In genomic region chr9:121222524-121223171, GRCh38 we compare ENCODE assay signal across 8 cellular contexts. TPM values are rescaled to one million over a fixed set of nuclear protein-coding genes. Genes with fewer than 3 reads are reported as not detected.
A peak's percentile ranks its signal among the peaks of the same experiment; 100 is the strongest.
DNase-seq lines count a peak whose midpoint lies in the region; ATAC-seq and TF ChIP-seq lines count a peak whose summit lies in the region.

No MANE protein-coding gene starts in this region.

- H3K4me3 ChIP-seq in GM12865 (ENCODE audit: low read depth, low read length), result no peak overlapping the region

- DNase-seq in GM12865 (ENCODE audit: low read depth) (no peak), NCI-H1105 treated with DMSO at 0.1 percent for 48 hours (lab: John Stamatoyannopoulos, UW) (peak; percentile 20), amniotic epithelial cell (ENCODE audit: low read depth) (peak; percentile 49), kidney glomerular epithelial cell (lab: John Stamatoyannopoulos, UW) (peak; percentile 44)
- DNase-seq in activated CD8-positive, alpha-beta memory T cell treated with anti-CD3 and anti-CD28 coated beads, Interleukin-2, amount 50 U/mL, for 48 hours, result no peak

- ATAC-seq in GM21367 (IDR thresholded peaks at IDR 0.05; ENCODE audit: unreplicated experiment) (no peak), GM18909 (IDR thresholded peaks at IDR 0.05; ENCODE audit: poor library complexity, unreplicated experiment) (no peak), esophagus mucosa (no peak)

- peak; percentile 43 for TF ChIP-seq CTCF in GM12865 (IDR thresholded peaks at IDR 0.05; ENCODE audit: insufficient read depth, low read depth, low read length, missing control alignments)

RNA-seq across cellular contexts. Expression of gene RAB14, which starts 21.0 kb away (rescaled TPM):
- total RNA-seq in esophagus mucosa, result 87.2 TPM

RNA-seq across cellular contexts. Expression of gene GSN, which starts 45.3 kb away (rescaled TPM):
- 270 TPM for total RNA-seq in esophagus mucosa

Comparison
In these comparisons a context has a peak if more than half of its experiments do, and no peak if none do; other contexts are left out.
1. DNase-seq: peak in NCI-H1105 treated with DMSO at 0.1 percent for 48 hours (single experiment), amniotic epithelial cell (single experiment) and kidney glomerular epithelial cell (single experiment); none in GM12865 (single experiment) and activated CD8-positive, alpha-beta memory T cell treated with anti-CD3 and anti-CD28 coated beads, Interleukin-2, amount 50 U/mL, for 48 hours (single experiment).